1 cellular context compared by ENCODE assay signal in the genomic region with DNA sequence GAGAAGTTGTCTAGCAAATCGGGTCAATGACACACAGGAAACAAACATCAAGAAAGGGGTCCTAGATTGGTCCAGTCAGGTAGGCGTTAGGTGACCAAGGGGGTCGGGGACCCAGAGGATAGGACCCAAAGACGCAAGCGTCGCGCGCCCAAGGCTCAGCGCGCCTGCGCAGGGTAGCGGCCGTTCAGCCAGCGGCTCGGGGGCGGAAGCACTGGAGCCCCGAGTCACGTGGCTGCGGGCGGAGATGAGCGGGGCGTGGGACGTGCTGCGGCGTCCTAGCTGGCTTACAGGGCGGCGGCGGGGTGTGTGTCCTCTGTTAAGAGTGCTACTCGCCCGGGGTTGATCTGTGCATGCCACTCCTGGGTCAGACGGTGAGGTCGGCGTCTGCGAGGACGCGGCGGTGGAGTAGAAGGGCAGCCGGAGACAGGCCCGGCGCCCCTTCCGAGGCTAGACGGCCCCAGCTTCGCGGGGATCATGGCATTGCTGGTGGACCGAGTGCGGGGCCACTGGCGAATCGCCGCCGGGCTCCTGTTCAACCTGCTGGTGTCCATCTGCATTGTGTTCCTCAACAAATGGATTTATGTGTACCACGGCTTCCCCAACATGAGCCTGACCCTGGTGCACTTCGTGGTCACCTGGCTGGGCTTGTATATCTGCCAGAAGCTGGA.
TF ChIP-seq lines count a peak whose summit lies in the region.

Gene SLC35E3 (plus strand): TSS at position 273 of the 668 bp plus-strand sequence. CDS start 202 bp downstream, at position 475.

TF ChIP-seq in IMR-90, 13 proteins besides CTCF, POLR2A, EP300 and RAD21 (continued from another document):
- TF ChIP-seq USF2 (IDR thresholded peaks at IDR 0.05; ENCODE audit: low read depth, low read length) (peak; percentile 95), MAZ (IDR thresholded peaks at IDR 0.05; ENCODE audit: borderline replicate concordance, low read depth, low read length) (peak; percentile 44; the same call in 1 of the 2 replicates), CEBPB (IDR thresholded peaks at IDR 0.05; ENCODE audit: low read depth, low read length) (no peak), CHD1 (IDR thresholded peaks at IDR 0.05; ENCODE audit: low read depth, low read length) (no peak)
